In genomic region chr22:30234325-30234724, GRCh38 we compare ENCODE assay signal across 1 cellular context.
TF ChIP-seq lines count a peak whose summit lies in the region.

No MANE protein-coding gene starts in this region.

TF ChIP-seq in WTC11, 78 proteins besides CTCF, POLR2A, EP300 and RAD21:
- peak; percentile 70; the same call in 1 of the 2 replicates for TF ChIP-seq ZNF121 (CRISPR knock-in tag; IDR thresholded peaks at IDR 0.05)
